ENCODE assay signal across 15 cellular contexts in the genomic region with DNA sequence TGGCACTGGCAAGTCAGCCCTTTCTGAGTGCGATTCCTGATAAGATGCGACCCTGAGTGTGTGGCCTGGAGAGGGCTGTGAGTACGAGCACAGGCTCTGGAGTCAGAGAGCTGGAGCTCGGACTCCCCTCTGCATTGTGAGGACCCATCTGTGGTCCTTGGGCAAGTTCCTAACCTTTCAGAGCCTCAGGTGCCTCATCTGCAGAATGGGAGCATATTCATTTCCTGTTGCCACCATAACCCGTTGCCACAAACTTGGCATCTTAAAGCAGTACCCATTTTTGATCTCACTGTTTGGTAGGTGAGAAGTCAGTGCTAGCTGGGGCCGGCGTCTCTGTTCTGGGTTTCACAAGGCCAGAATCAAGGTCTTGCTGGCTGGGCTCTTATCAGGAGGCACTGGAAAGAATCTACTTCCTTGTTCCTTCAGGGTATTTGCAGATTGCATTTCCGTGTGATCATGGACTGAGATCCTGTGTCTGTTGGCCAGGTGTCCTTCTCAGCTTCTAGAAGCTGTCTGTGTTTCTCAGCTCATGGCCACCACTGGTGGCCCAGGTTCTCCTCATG. TPM values are rescaled to one million over a fixed set of nuclear protein-coding genes. Genes with fewer than 3 reads are reported as not detected.
DNase-seq lines count a peak whose midpoint lies in the region; ATAC-seq and TF ChIP-seq lines count a peak whose summit lies in the region.
"Had no signal": no experiment of that assay in that cellular context is flagged by ENCODE, and none has a peak within 500 bp of the region (broad histone marks: within the 10 kb centered on the region; RNA-seq: fewer than 3 reads in every experiment).

No MANE protein-coding gene starts in this region.

- no peak for TF ChIP-seq EP300 in stomach (IDR thresholded peaks at IDR 0.05)

- in situ Hi-C loops in HAP-1 (cut with MboI; ENCODE audit: low sequenced_read_pairs), result no loop called here

- H3K27ac ChIP-seq in stomach, result peak overlapping the region; percentile 61 to 88 (median 77)

- peak overlapping the region; percentile 37 for H3K27ac Mint-ChIP-seq in T-helper 17 cell
- H3K27ac Mint-ChIP-seq: IgD-negative memory B cell had no signal

- H3K36me3 ChIP-seq in stomach (peaks cover 0 to 54% (median 43%) of the 10 kb centered on the region in 4 donors), HAP-1 (replicated peaks) (peaks cover 24% of the 10 kb centered on the region)

- ATAC-seq in T-helper 17 cell, result no peak
- ATAC-seq in left colon, result peak; percentile 72
- no peak for ATAC-seq in GM19395 (IDR thresholded peaks at IDR 0.05; ENCODE audit: unreplicated experiment)

- no peak overlapping the region for H3K4me3 Mint-ChIP-seq in T-helper 17 cell
- H3K4me3 Mint-ChIP-seq: IgD-negative memory B cell had no signal

- TF ChIP-seq CTCF in stomach (IDR thresholded peaks at IDR 0.05), result no peak

- H3K36me3 Mint-ChIP-seq in T-helper 17 cell (ENCODE audit: low read depth), result no peaks in the 10 kb centered on the region

- H3K4me1 ChIP-seq in stomach (peaks cover 52 to 63% (median 58%) of the 10 kb centered on the region in 4 donors), HAP-1 (peaks cover 3% of the 10 kb centered on the region; the same call in 1 of the 2 replicates)

- no peaks in the 10 kb centered on the region for H3K27me3 Mint-ChIP-seq in T-helper 17 cell
- H3K27me3 Mint-ChIP-seq: IgD-negative memory B cell had no signal

- no peak for TF ChIP-seq POLR2A in stomach (IDR thresholded peaks at IDR 0.05)

- peaks cover 39% of the 10 kb centered on the region for H3K4me1 Mint-ChIP-seq in T-helper 17 cell

- H3K27me3 ChIP-seq in stomach, result no peaks in the 10 kb centered on the region
- H3K27me3 ChIP-seq in HAP-1 (ENCODE audit: low read depth), result no peaks in the 10 kb centered on the region
- H3K27me3 ChIP-seq: ascending aorta had no signal

- WGBS in stomach, 5 donors, result 34 to 81% (median 52%) methylated on average over 7 to 8 of the region's 8 CpGs

- H3K9me3 ChIP-seq in T-helper 17 cell (ENCODE audit: control insufficient read depth, low read length, poor library complexity, severe bottlenecking), result no peaks in the 10 kb centered on the region
- no peaks in the 10 kb centered on the region for H3K9me3 ChIP-seq in stomach
- no peaks in the 10 kb centered on the region for H3K9me3 ChIP-seq in HAP-1
- H3K9me3 ChIP-seq: ascending aorta had no signal

- no peak overlapping the region for H3K4me3 ChIP-seq in stomach
- no peak overlapping the region for H3K4me3 ChIP-seq in HAP-1
- H3K4me3 ChIP-seq: ascending aorta had no signal

- peak; percentile 17 for DNase-seq in NCI-H2196 (lab: John Stamatoyannopoulos, UW; ENCODE audit: unreplicated experiment)
- DNase-seq in NCI-H2196 treated with DMSO at 0.1 percent for 48 hours (lab: John Stamatoyannopoulos, UW; ENCODE audit: unreplicated experiment), result no peak
- no peak for DNase-seq in T-helper 17 cell
- peak; percentile 53 to 70 for DNase-seq in left colon
- DNase-seq in stomach, result peak; percentile 77
- no peak for DNase-seq in HAP-1 (ENCODE audit: low spot score in 2 of 2)
- DNase-seq in RPMI8226, result no peak
- DNase-seq: 8988T; activated CD4-positive, CD25-positive, alpha-beta regulatory T cell; GF-D8; midbrain; NCI-H446 treated with DMSO at 0.1 percent for 48 hours had no signal

- intact Hi-C loops in left colon (cut with DNase I, micrococcal nuclease) (no loop called here), stomach (cut with DNase I; ENCODE audit: low total_unique reads) (no loop called here)

RNA-seq across cellular contexts. Expression of a gene that starts 20.2 kb away (rescaled TPM):
- total RNA-seq in T-helper 17 cell, result 1 to 10 TPM; 7.7 to 7.9 TPM
- total RNA-seq in left colon, result 10 to 100 TPM; 18.4 to 22.8 TPM
- 10 to 100 TPM in 4 of 5 donors, 1 to 10 TPM in 1; 7.2 to 26.3 (median 14.2) TPM for total RNA-seq in stomach
- polyA plus RNA-seq in stomach, result 10 to 100 TPM in 2 of 3 donors, 1 to 10 TPM in 1; 9.6 to 15.1 (median 12.1) TPM

RNA-seq across cellular contexts. Expression of a gene that starts 20.2 kb away (rescaled TPM):
- 1 to 10 TPM; 2.2 to 3.7 TPM for total RNA-seq in T-helper 17 cell
- total RNA-seq in left colon, result 10 to 100 TPM; 11.0 to 13.8 TPM
- 10 to 100 TPM in 3 of 5 donors, 1 to 10 TPM in 2; 3.5 to 100.0 (median 20.7) TPM for total RNA-seq in stomach
- 10 to 100 TPM in 1 of 3 donors, 1 to 10 TPM in 2; 7.7 to 18.0 (median 9.1) TPM for polyA plus RNA-seq in stomach
- total RNA-seq: ascending aorta had no signal

Comparison
In these comparisons a context has a peak if more than half of its experiments do, and no peak if none do; other contexts are left out.
1. DNase-seq: peak in NCI-H2196 (single experiment), left colon (2 of 2) and stomach (single experiment); none in NCI-H2196 treated with DMSO at 0.1 percent for 48 hours (single experiment), T-helper 17 cell (0 of 3), HAP-1 (0 of 2) and RPMI8226 (single experiment).